Comparison of ENCODE assay signal across 8 cellular contexts in genomic region chr7:100167912-100168323, GRCh38. TPM values are rescaled to one million over a fixed set of nuclear protein-coding genes. Genes with fewer than 3 reads are reported as not detected.
DNase-seq lines count a peak whose midpoint lies in the region; ATAC-seq and TF ChIP-seq lines count a peak whose summit lies in the region.

No MANE protein-coding gene starts in this region.

- DNase-seq in AG04449 (ENCODE audit: low read depth, low spot score) (no peak), cardiac fibroblast (ENCODE audit: low read depth in 2 of 2) (peak in 1 of 2 donors; percentile 24), lower lobe of right lung (no peak), uterus (no peak), NCI-H2029 treated with DMSO at 0.1 percent for 48 hours (lab: John Stamatoyannopoulos, UW) (no peak), thyroid gland (no peak)

- H3K36me3 ChIP-seq in lower lobe of right lung, result no peaks in the 10 kb centered on the region
- H3K36me3 ChIP-seq in uterus, result no peaks in the 10 kb centered on the region
- H3K36me3 ChIP-seq in thyroid gland, result no peaks in the 10 kb centered on the region

- CTCF ChIA-PET in AG04449 (lab: Yijun Ruan, JAX), result interaction anchor here (0.7 to 2.7 kb wide), 8 partner anchors 8 to 50 kb away, joined by 3 to 12 read pairs (median 6); partner anchors contain the start of genes GPC2, STAG3 and TRAPPC14

- H3K4me1 ChIP-seq in lower lobe of right lung, result peaks cover 35% of the 10 kb centered on the region
- peaks cover 0 to 5% of the 10 kb centered on the region in 2 donors for H3K4me1 ChIP-seq in uterus
- peaks cover 4 to 26% of the 10 kb centered on the region in 2 donors for H3K4me1 ChIP-seq in thyroid gland

- intact Hi-C loops in lower lobe of right lung (cut with DNase I), result no loop called here
- intact Hi-C loops in uterus (cut with DNase I; ENCODE audit: low total_unique reads), result no loop called here
- intact Hi-C loops in thyroid gland (cut with DNase I), result no loop called here

- TF ChIP-seq POLR2A in uterus (IDR thresholded peaks at IDR 0.05) (no peak), thyroid gland (IDR thresholded peaks at IDR 0.05) (no peak)

- no peaks in the 10 kb centered on the region for H3K36me3 Mint-ChIP-seq in IgD-negative memory B cell

- POLR2A ChIA-PET in AG04449 (lab: Yijun Ruan, JAX), result interaction anchor here (0.6 to 1.4 kb wide), 3 partner anchors 10 to 34 kb away, joined by 4 to 8 read pairs (median 5); partner anchors contain the start of genes GPC2 and STAG3

- no peaks in the 10 kb centered on the region for H3K9me3 ChIP-seq in lower lobe of right lung
- H3K9me3 ChIP-seq in uterus, result no peaks in the 10 kb centered on the region
- no peaks in the 10 kb centered on the region for H3K9me3 ChIP-seq in thyroid gland

- peaks cover 28 to 36% (median 29%) of the 10 kb centered on the region in 3 donors for H3K4me1 Mint-ChIP-seq in IgD-negative memory B cell

- H3K27ac ChIP-seq in lower lobe of right lung (peak overlapping the region; percentile 62), uterus (peak overlapping the region; percentile 70 to 88), thyroid gland (no peak overlapping the region)

- ATAC-seq in lower lobe of right lung (peak; percentile 13 to 14), GM21717 (IDR thresholded peaks at IDR 0.05; ENCODE audit: unreplicated experiment) (no peak)

- TF ChIP-seq CTCF in AG04449 (IDR thresholded peaks at IDR 0.05; ENCODE audit: insufficient read depth, low read length, missing control alignments) (no peak), cardiac fibroblast (IDR thresholded peaks at IDR 0.05; ENCODE audit: low read depth, low read length) (no peak), lower lobe of right lung (IDR thresholded peaks at IDR 0.05) (no peak), uterus (IDR thresholded peaks at IDR 0.05) (no peak), thyroid gland (IDR thresholded peaks at IDR 0.05) (no peak)

- WGBS in thyroid gland, 2 donors, result 4 to 7% methylated on average over 11 of the region's 11 CpGs

- H3K9me3 Mint-ChIP-seq in IgD-negative memory B cell, result no peaks in the 10 kb centered on the region

- peaks cover 48% of the 10 kb centered on the region for H3K27me3 Mint-ChIP-seq in IgD-negative memory B cell

- H3K27ac Mint-ChIP-seq in IgD-negative memory B cell, result peak overlapping the region; percentile 54 to 90 (median 71)

- H3K4me3 Mint-ChIP-seq in IgD-negative memory B cell, result peak overlapping the region; percentile 34 to 91 (median 72)

- peaks cover 31% of the 10 kb centered on the region for H3K27me3 ChIP-seq in lower lobe of right lung (ENCODE audit: low read depth)
- no peaks in the 10 kb centered on the region for H3K27me3 ChIP-seq in uterus
- peaks cover 5% of the 10 kb centered on the region for H3K27me3 ChIP-seq in thyroid gland

- peak overlapping the region; percentile 52 for H3K4me3 ChIP-seq in AG04449 (ENCODE audit: low read depth, low read length)
- H3K4me3 ChIP-seq in cardiac fibroblast (replicated peaks in 1 of 2; ENCODE audit: low read depth in 2 of 2, low read length in 2 of 2), result peak overlapping the region; percentile 36 to 49
- peak overlapping the region; percentile 55 for H3K4me3 ChIP-seq in lower lobe of right lung
- H3K4me3 ChIP-seq in uterus, result peak overlapping the region; percentile 45 to 46
- peak overlapping the region in 1 of 3 donors; percentile 29 for H3K4me3 ChIP-seq in thyroid gland (replicated peaks in 1 of 3)

RNA-seq across cellular contexts. Expression of gene GAL3ST4, which starts 0.5 kb away (rescaled TPM):
- polyA plus RNA-seq in IgD-negative memory B cell, result 0.38 TPM
- total RNA-seq in lower lobe of right lung (5.3 TPM), uterus (10 to 100 TPM in 1 of 4 donors, 1 to 10 TPM in 1, under 1 TPM in 1, not detected in 1; 0.51 to 12.1 (median 7.5) TPM), thyroid gland (1 to 10 TPM in 2 of 4 donors, under 1 TPM in 2; 0.67 to 1.7 (median 1.1) TPM)

RNA-seq across cellular contexts. Expression of gene GPC2, which starts 9.3 kb away (rescaled TPM):
- 0.23 TPM for polyA plus RNA-seq in IgD-negative memory B cell
- total RNA-seq in lower lobe of right lung, result 0.77 TPM
- total RNA-seq in uterus, result 1 to 10 TPM in 2 of 4 donors, under 1 TPM in 1, not detected in 1; under 0.01 to 9.3 (median 4.5) TPM
- total RNA-seq in thyroid gland, result 1 to 10 TPM in 1 of 4 donors, not detected in 3; 1.3 TPM

RNA-seq across cellular contexts. Expression of gene TRAPPC14, which starts 9.4 kb away (rescaled TPM):
- polyA plus RNA-seq in IgD-negative memory B cell, result 6.3 TPM
- total RNA-seq in lower lobe of right lung (24.3 TPM), uterus (10 to 100 TPM in 1 of 4 donors, 1 to 10 TPM in 3; 2.8 to 22.3 (median 5.7) TPM), thyroid gland (10 to 100 TPM; 11.1 to 21.1 (median 11.8) TPM)

RNA-seq across cellular contexts. Expression of gene STAG3, which starts 9.8 kb away (rescaled TPM):
- 61.5 TPM for polyA plus RNA-seq in IgD-negative memory B cell
- total RNA-seq in lower lobe of right lung (4.1 TPM), uterus (1 to 10 TPM in 1 of 4 donors, under 1 TPM in 1, not detected in 2; 0.49 to 2.5 TPM), thyroid gland (1 to 10 TPM in 2 of 4 donors, under 1 TPM in 1, not detected in 1; 0.34 to 2.7 (median 1.5) TPM)

RNA-seq across cellular contexts. Expression of gene LAMTOR4, which starts 19.2 kb away (rescaled TPM):
- polyA plus RNA-seq in IgD-negative memory B cell, result 443 TPM
- total RNA-seq in lower lobe of right lung (131 TPM), uterus (100 to 1,000 TPM in 3 of 4 donors, 10 to 100 TPM in 1; 53.3 to 197 (median 115) TPM), thyroid gland (100 to 1,000 TPM in 3 of 4 donors, 10 to 100 TPM in 1; 69.7 to 264 (median 204) TPM)

Comparison
In these comparisons a context has a peak if more than half of its experiments do, and no peak if none do; other contexts are left out.
1. H3K27ac ChIP-seq: peak in lower lobe of right lung (single experiment) and uterus (2 of 2); none in thyroid gland (0 of 3).